In the genomic region with DNA sequence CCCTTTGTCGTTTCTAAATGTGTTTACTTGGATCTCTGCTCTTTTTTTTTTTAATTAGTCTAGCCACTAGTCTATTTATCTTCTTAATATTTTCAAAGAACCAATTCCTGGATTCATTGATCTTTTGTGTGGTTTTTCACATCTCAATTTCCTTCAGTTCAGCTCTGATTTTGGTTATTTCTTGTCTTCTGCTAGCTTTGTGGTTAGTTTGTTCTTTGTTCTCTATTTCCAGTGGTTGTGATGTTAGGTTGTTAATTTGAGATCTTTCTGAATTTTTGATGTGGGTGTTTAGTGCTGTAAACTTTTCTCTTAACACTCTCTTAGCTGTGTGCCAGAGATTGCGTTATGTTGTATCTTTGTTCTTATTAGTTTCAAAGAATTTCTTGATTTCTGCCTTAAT, we compare ENCODE assay signal across 1 cellular context.
TF ChIP-seq lines count a peak whose summit lies in the region.

No MANE protein-coding gene starts in this region.

TF ChIP-seq in GM12878, 131 proteins besides CTCF, POLR2A, EP300 and RAD21 (continued from another document):
- TF ChIP-seq, protein P1, sequence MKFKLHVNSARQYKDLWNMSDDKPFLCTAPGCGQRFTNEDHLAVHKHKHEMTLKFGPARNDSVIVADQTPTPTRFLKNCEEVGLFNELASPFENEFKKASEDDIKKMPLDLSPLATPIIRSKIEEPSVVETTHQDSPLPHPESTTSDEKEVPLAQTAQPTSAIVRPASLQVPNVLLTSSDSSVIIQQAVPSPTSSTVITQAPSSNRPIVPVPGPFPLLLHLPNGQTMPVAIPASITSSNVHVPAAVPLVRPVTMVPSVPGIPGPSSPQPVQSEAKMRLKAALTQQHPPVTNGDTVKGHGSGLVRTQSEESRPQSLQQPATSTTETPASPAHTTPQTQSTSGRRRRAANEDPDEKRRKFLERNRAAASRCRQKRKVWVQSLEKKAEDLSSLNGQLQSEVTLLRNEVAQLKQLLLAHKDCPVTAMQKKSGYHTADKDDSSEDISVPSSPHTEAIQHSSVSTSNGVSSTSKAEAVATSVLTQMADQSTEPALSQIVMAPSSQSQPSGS (IDR thresholded peaks at IDR 0.05; ENCODE audit: low read length), result no peak
- no peak for TF ChIP-seq CHD4 (IDR thresholded peaks at IDR 0.05)
- no peak for TF ChIP-seq BHLHE40 (IDR thresholded peaks at IDR 0.05; ENCODE audit: borderline replicate concordance in 1 of 2, low read depth in 2 of 2, low read length in 1 of 2)
- no peak for TF ChIP-seq SPI1 (IDR thresholded peaks at IDR 0.05; ENCODE audit: borderline replicate concordance, insufficient read depth, low read depth, low read length)
